Comparison of ENCODE assay signal across 5 cellular contexts in genomic region chr1:225636992-225637391, GRCh38. TPM values are rescaled to one million over a fixed set of nuclear protein-coding genes. Genes with fewer than 3 reads are reported as not detected.
"Had no signal": no experiment of that assay in that cellular context is flagged by ENCODE, and none has a peak within 500 bp of the region (broad histone marks: within the 10 kb centered on the region; RNA-seq: fewer than 3 reads in every experiment).

No MANE protein-coding gene starts in this region.

RNA-seq across cellular contexts. Expression of gene ENAH, which starts 15.9 kb away (rescaled TPM):
- total RNA-seq: activated CD4-positive, alpha-beta memory T cell treated with anti-CD3 and anti-CD28 coated beads, Interleukin-2, amount 10 ng/mL, durations not matched to agents 7 days and 5 days; activated CD4-positive, alpha-beta T cell treated with anti-CD3 and anti-CD28 coated beads, Interleukin-2, amount 10 ng/mL, durations not matched to agents 7 days and 5 days; activated CD8-positive, alpha-beta memory T cell treated with anti-CD3 and anti-CD28 coated beads, Interleukin-2, amount 10 ng/mL, durations not matched to agents 7 days and 5 days; activated CD8-positive, alpha-beta T cell treated with anti-CD3 and anti-CD28 coated beads, Interleukin-2, amount 10 ng/mL, durations not matched to agents 7 days and 5 days; activated naive CD8-positive, alpha-beta T cell treated with anti-CD3 and anti-CD28 coated beads, Interleukin-2, amount 10 ng/mL, durations not matched to agents 7 days and 5 days had no signal
